1 cellular context compared by ENCODE assay signal in genomic region chr3:94176886-94177285, GRCh38.
TF ChIP-seq lines count a peak whose summit lies in the region.

No MANE protein-coding gene starts in this region.

TF ChIP-seq in SK-N-SH treated with all-trans-retinoic acid at 6 μM for 48 hours, 23 proteins besides CTCF, POLR2A, EP300 and RAD21 (continued from another document):
- TF ChIP-seq, protein P1, sequence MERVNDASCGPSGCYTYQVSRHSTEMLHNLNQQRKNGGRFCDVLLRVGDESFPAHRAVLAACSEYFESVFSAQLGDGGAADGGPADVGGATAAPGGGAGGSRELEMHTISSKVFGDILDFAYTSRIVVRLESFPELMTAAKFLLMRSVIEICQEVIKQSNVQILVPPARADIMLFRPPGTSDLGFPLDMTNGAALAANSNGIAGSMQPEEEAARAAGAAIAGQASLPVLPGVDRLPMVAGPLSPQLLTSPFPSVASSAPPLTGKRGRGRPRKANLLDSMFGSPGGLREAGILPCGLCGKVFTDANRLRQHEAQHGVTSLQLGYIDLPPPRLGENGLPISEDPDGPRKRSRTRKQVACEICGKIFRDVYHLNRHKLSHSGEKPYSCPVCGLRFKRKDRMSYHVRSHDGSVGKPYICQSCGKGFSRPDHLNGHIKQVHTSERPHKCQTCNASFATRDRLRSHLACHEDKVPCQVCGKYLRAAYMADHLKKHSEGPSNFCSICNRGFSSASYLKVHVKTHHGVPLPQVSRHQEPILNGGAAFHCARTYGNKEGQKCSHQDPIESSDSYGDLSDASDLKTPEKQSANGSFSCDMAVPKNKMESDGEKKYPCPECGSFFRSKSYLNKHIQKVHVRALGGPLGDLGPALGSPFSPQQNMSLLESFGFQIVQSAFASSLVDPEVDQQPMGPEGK (CRISPR knock-in tag; IDR thresholded peaks at IDR 0.05; ENCODE audit: borderline replicate concordance) = no peak
- no peak for TF ChIP-seq ZNF565 (CRISPR knock-in tag; conservative IDR thresholded peaks at IDR 0.05; ENCODE audit: low read depth)
- TF ChIP-seq BACH2 (CRISPR knock-in tag; IDR thresholded peaks at IDR 0.05; ENCODE audit: borderline replicate concordance) = no peak
- no peak for TF ChIP-seq ESRRG (CRISPR knock-in tag; IDR thresholded peaks at IDR 0.05)
